Comparison of ENCODE assay signal across 18 cellular contexts in the genomic region with DNA sequence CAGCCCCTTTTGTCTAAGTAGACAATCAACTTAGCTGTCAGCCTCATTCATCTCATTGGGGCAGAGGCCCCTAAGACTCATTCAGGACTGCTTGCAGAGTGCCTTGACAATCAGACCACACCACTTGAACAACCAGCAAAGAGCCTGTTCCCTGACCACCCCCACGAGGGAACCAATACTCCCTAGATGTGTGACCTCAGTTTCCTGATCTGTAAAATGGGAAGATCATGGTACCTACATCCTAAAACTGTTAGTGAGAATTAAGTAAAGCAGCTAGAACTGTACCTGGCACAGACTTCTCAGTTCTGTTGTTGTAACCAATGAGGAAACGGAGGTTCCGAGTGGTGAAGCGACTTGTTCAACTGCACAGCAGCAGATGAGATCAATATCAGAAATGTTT.
"Had no signal": no experiment of that assay in that cellular context is flagged by ENCODE, and none has a peak within 500 bp of the region (broad histone marks: within the 10 kb centered on the region; RNA-seq: fewer than 3 reads in every experiment).

No MANE protein-coding gene starts in this region.

- H3K4me3 Mint-ChIP-seq: T-helper 17 cell had no signal

- FAIRE-seq: kidney, TTC549 had no signal

- ATAC-seq: gastroesophageal sphincter; left lung; mucosa of descending colon; naive thymus-derived CD8-positive, alpha-beta T cell; T-helper 17 cell had no signal

- H3K9me3 Mint-ChIP-seq: naive thymus-derived CD8-positive, alpha-beta T cell had no signal

- DNase-seq: activated CD4-positive, alpha-beta T cell treated with anti-CD3 and anti-CD28 coated beads, Interleukin-2, amount 50 U/mL, for 1 hour; activated CD4-positive, CD25-positive, alpha-beta regulatory T cell; activated naive CD4-positive, alpha-beta T cell treated with anti-CD3 and anti-CD28 coated beads, Interleukin-2, amount 50 U/mL, for 16 hours; activated T-cell treated with anti-CD3 and anti-CD28 coated beads for 4 hours; adrenal gland; erythroblast; kidney; left lung; mammary epithelial cell; mucosa of descending colon; naive thymus-derived CD8-positive, alpha-beta T cell; retina; stimulated activated CD4-positive, alpha-beta T cell treated with anti-CD3 and anti-CD28 coated beads, Interleukin-2, amount 100 ng/mL, for 48 hours; stimulated activated naive CD4-positive, alpha-beta T cell treated with Interleukin-2 at 50 U/mL for 16 hours; T-helper 17 cell; trophoblast cell had no signal

- H3K36me3 Mint-ChIP-seq: naive thymus-derived CD8-positive, alpha-beta T cell had no signal
